In genomic region chr10:122034149-122034756, GRCh38 we compare ENCODE assay signal across 1 cellular context.
TF ChIP-seq lines count a peak whose summit lies in the region.

No MANE protein-coding gene starts in this region.

TF ChIP-seq in IMR-90, 13 proteins besides CTCF, POLR2A, EP300 and RAD21 (continued from another document):
- TF ChIP-seq ELK1 (IDR thresholded peaks at IDR 0.05; ENCODE audit: borderline replicate concordance, low read depth, low read length) (no peak), CHD1 (IDR thresholded peaks at IDR 0.05; ENCODE audit: low read depth, low read length) (no peak), BHLHE40 (IDR thresholded peaks at IDR 0.05; ENCODE audit: low read depth, low read length) (no peak), MAZ (IDR thresholded peaks at IDR 0.05; ENCODE audit: borderline replicate concordance, low read depth, low read length) (no peak), USF2 (IDR thresholded peaks at IDR 0.05; ENCODE audit: low read depth, low read length) (no peak)
